10 cellular contexts compared by ENCODE assay signal in the genomic region with DNA sequence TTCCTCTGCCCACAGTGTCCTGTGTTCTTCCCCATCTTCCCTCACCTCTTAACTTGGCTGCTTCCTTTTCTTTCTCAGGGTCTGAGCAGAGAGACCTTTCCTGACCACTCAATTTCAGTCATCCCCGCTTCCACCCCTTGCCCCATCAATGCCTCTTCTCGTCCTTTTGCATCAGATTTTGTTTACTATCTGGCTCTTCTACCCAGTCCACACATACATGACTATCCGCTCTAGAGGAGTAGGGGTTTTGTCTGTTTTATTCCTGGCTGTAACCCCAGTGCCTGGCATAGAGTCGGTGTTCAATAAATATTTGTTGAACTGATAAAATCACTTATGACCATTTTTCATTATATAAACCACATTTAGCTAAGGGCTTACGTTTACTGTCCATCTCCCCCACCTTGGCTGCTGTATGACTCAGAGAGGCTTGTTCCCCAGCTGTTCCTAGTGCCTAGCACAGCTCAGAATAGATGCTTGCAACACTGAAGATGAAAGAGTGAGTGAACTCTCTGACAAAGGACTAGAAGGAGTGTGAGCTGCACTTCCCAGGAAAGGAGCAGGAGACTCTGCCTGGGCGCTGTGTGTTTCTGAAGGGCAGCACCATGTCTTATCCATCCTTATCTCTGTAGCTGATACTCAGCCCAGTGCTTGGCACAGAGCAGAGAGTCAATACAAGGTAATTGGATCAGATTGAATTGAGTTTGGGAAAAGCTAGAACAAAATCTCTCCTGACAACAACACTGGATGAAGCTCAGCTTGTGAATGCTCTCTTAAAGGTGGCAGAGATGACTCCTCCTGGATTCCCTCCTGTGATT. TPM values are rescaled to one million over a fixed set of nuclear protein-coding genes. Genes with fewer than 3 reads are reported as not detected.
DNase-seq lines count a peak whose midpoint lies in the region; ATAC-seq, FAIRE-seq and TF ChIP-seq lines count a peak whose summit lies in the region.
"Had no signal": no experiment of that assay in that cellular context is flagged by ENCODE, and none has a peak within 500 bp of the region (broad histone marks: within the 10 kb centered on the region; RNA-seq: fewer than 3 reads in every experiment).

No MANE protein-coding gene starts in this region.

- no peak for TF ChIP-seq CTCF in OCI-LY1 (IDR thresholded peaks at IDR 0.05; ENCODE audit: low read length)

- peak; percentile 57 for ATAC-seq in esophagus mucosa
- ATAC-seq in GM18870 (IDR thresholded peaks at IDR 0.05; ENCODE audit: unreplicated experiment): no peak
- ATAC-seq in HG03342 (IDR thresholded peaks at IDR 0.05; ENCODE audit: unreplicated experiment): no peak

- H3K9ac ChIP-seq in OCI-LY1 (ENCODE audit: low read length): no peak overlapping the region

- H3K9me2 ChIP-seq in OCI-LY1 (ENCODE audit: low read depth, low read length): no peaks in the 10 kb centered on the region

- no peaks in the 10 kb centered on the region for H3K9me3 ChIP-seq in OCI-LY1 (ENCODE audit: low read length)

- no peaks in the 10 kb centered on the region for H3K27me3 ChIP-seq in OCI-LY1 (ENCODE audit: insufficient read depth, low read length)

- no peaks in the 10 kb centered on the region for H4K20me1 ChIP-seq in OCI-LY1 (ENCODE audit: insufficient read depth, low read length)

- H3F3A ChIP-seq in OCI-LY1 (ENCODE audit: insufficient read depth, low read length): no peaks in the 10 kb centered on the region

- peaks cover 33% of the 10 kb centered on the region; the same call in 1 of the 2 replicates for H3K79me2 ChIP-seq in OCI-LY1 (ENCODE audit: insufficient read depth, low read length)

- H3K27ac ChIP-seq in OCI-LY1 (ENCODE audit: low read depth, low read length, poor library complexity, severe bottlenecking): peak overlapping the region; percentile 8

- H2AFZ ChIP-seq in OCI-LY1 (ENCODE audit: low read length): no peak overlapping the region

- no peak for FAIRE-seq in urothelium cell line (lab: Jason Lieb, UNC)

- peaks cover 53% of the 10 kb centered on the region for H3K36me3 ChIP-seq in OCI-LY1 (ENCODE audit: insufficient read depth, low read length)

- DNase-seq in EL (peak; percentile 79), occipital lobe (lab: John Stamatoyannopoulos, UW) (peak; percentile 49), urothelium cell line (ENCODE audit: low spot score) (no peak), NAMALWA (ENCODE audit: low spot score) (no peak)
- DNase-seq: activated naive CD4-positive, alpha-beta T cell treated with Interleukin-2 at 50 U/mL for 16 hours; NCI-H526 had no signal

- no peak overlapping the region for H3K4me2 ChIP-seq in OCI-LY1 (ENCODE audit: low read length)

- H3K4me1 ChIP-seq in OCI-LY1 (ENCODE audit: insufficient read depth, low read length, severe bottlenecking): no peaks in the 10 kb centered on the region

- no peak overlapping the region for H3K4me3 ChIP-seq in OCI-LY1 (ENCODE audit: low read depth, low read length, poor library complexity, severe bottlenecking)

RNA-seq across cellular contexts. Expression of a gene that starts 21.9 kb away (rescaled TPM):
- 23.4 TPM for total RNA-seq in esophagus mucosa
- total RNA-seq in occipital lobe: 27.6 TPM

Comparison
In these comparisons a context has a peak if more than half of its experiments do, and no peak if none do; other contexts are left out.
1. DNase-seq: peak in EL (single experiment) and occipital lobe (single experiment); none in urothelium cell line (single experiment) and NAMALWA (single experiment).